1 cellular context compared by ENCODE assay signal in genomic region chr4:52076731-52077130, GRCh38.
TF ChIP-seq lines count a peak whose summit lies in the region.

No MANE protein-coding gene starts in this region.

TF ChIP-seq in SK-N-SH treated with all-trans-retinoic acid at 6 μM for 48 hours, 23 proteins besides CTCF, POLR2A, EP300 and RAD21 (continued from another document):
- TF ChIP-seq TOX (CRISPR knock-in tag; IDR thresholded peaks at IDR 0.05; ENCODE audit: borderline replicate concordance) (no peak), ISL1 (CRISPR knock-in tag; IDR thresholded peaks at IDR 0.05) (no peak)
